In genomic region chr4:153267915-153268694, GRCh38 we compare ENCODE assay signal across 25 cellular contexts.
DNase-seq lines count a peak whose midpoint lies in the region; ATAC-seq, FAIRE-seq and TF ChIP-seq lines count a peak whose summit lies in the region.
"Had no signal": no experiment of that assay in that cellular context is flagged by ENCODE, and none has a peak within 500 bp of the region (broad histone marks: within the 10 kb centered on the region; RNA-seq: fewer than 3 reads in every experiment).

No MANE protein-coding gene starts in this region.

- no peak for TF ChIP-seq EP300 in SK-N-SH (IDR thresholded peaks at IDR 0.05; ENCODE audit: borderline replicate concordance in 1 of 2, low read depth in 1 of 2, low read length in 1 of 2)

- H3K27ac Mint-ChIP-seq in mesothelial cell of epicardium (peak overlapping the region; percentile 81), type B pancreatic cell (peak overlapping the region; percentile 91)
- H3K27ac Mint-ChIP-seq: natural killer cell had no signal

- no peak overlapping the region for H3K4me2 ChIP-seq in SK-N-SH

- H3K79me2 ChIP-seq in SK-N-SH (ENCODE audit: insufficient read depth) = peaks cover 44% of the 10 kb centered on the region
- H3K79me2 ChIP-seq: parathyroid adenoma had no signal

- WGBS in SK-N-SH (ENCODE audit: low lambda C conversion rate) = 96% methylated on average over 11 of the region's 11 CpGs
- 82 to 94% (median 88%) methylated on average over 11 of the region's 11 CpGs for WGBS in spleen, 5 donors

- no peaks in the 10 kb centered on the region for H3F3A ChIP-seq in SK-N-SH (replicated peaks; ENCODE audit: insufficient read depth)

- H3K9me3 Mint-ChIP-seq in mesothelial cell of epicardium (peaks cover 3% of the 10 kb centered on the region), type B pancreatic cell (peaks cover 10% of the 10 kb centered on the region)
- H3K9me3 Mint-ChIP-seq: immature natural killer cell, natural killer cell had no signal

- intact Hi-C loops in spleen (cut with DNase I; ENCODE audit: low total_unique reads) = no loop called here
- intact Hi-C loops in left cardiac atrium (cut with DNase I) = no loop called here

- H3K4me3 Mint-ChIP-seq in mesothelial cell of epicardium (peak overlapping the region; percentile 30), type B pancreatic cell (peak overlapping the region; percentile 77)
- H3K4me3 Mint-ChIP-seq: immature natural killer cell, natural killer cell had no signal

- H4K20me1 ChIP-seq in SK-N-SH (ENCODE audit: insufficient read depth) = 0 out of 2 replicates have a peak, but pooled peaks cover 2% of the 10 kb centered on the region

- DNase-seq in SK-N-SH (no peak), caudate nucleus (lab: John Stamatoyannopoulos, UW) (no peak), mesothelial cell of epicardium (ENCODE audit: low spot score in 2 of 2, unreplicated experiment in 2 of 2) (no peak), type B pancreatic cell (ENCODE audit: extremely low spot score, unreplicated experiment) (no peak), spleen (no peak), left cardiac atrium (no peak), GM12892 (ENCODE audit: insufficient read length) (no peak)
- DNase-seq: activated effector memory CD4-positive, alpha-beta T cell treated with anti-CD3 and anti-CD28 coated beads, Interleukin-2, amount 50 U/mL, for 16 hours; adrenal gland; GDM1; immature natural killer cell; MG63; natural killer cell; NCI-H146; stimulated activated CD4-positive, alpha-beta T cell treated with anti-CD3 and anti-CD28 coated beads, Interleukin-2, amount 100 ng/mL, for 24 hours; stimulated activated naive CD4-positive, alpha-beta T cell treated with Interleukin-2 at 50 U/mL for 16 hours; T1000; upper lobe of right lung had no signal

- H3K9me2 ChIP-seq in SK-N-SH = no peaks in the 10 kb centered on the region

- ATAC-seq in SK-N-SH treated with all-trans-retinoic acid at 6 μM for 48 hours = no peak
- no peak for ATAC-seq in left cardiac atrium
- ATAC-seq: HCT116, natural killer cell, upper lobe of right lung had no signal

- no peak for TF ChIP-seq POLR2A in spleen (IDR thresholded peaks at IDR 0.05)
- no peak for TF ChIP-seq POLR2A in GM12892 (IDR thresholded peaks at IDR 0.05; ENCODE audit: low read depth, low read length)

- H3K27me3 ChIP-seq in SK-N-SH (ENCODE audit: insufficient read depth) (no peaks in the 10 kb centered on the region), spleen (replicated peaks in 1 of 7) (no peaks in the 10 kb centered on the region)
- H3K27me3 ChIP-seq: adrenal gland, cardiac muscle cell, MG63, upper lobe of right lung had no signal

- no peak for FAIRE-seq in GM12892 (lab: Jason Lieb, UNC)
- FAIRE-seq: GM12891, RCC 7860 had no signal

- TF ChIP-seq CTCF in SK-N-SH (IDR thresholded peaks at IDR 0.05) = no peak
- no peak for TF ChIP-seq CTCF in mesothelial cell of epicardium (IDR thresholded peaks at IDR 0.05; ENCODE audit: unreplicated experiment)
- TF ChIP-seq CTCF in type B pancreatic cell (conservative IDR thresholded peaks at IDR 0.05) = no peak
- no peak for TF ChIP-seq CTCF in spleen (IDR thresholded peaks at IDR 0.05 in 8 of 11, conservative IDR thresholded peaks at IDR 0.05 in 3 of 11)

- H3K27ac ChIP-seq in SK-N-SH (ENCODE audit: low read depth in 2 of 2, low read length in 1 of 2) = no peak overlapping the region
- peak overlapping the region; percentile 34 for H3K27ac ChIP-seq in caudate nucleus (ENCODE audit: low read depth, low read length)
- H3K27ac ChIP-seq in spleen = peak overlapping the region in 1 of 8 donors; percentile 13
- H3K27ac ChIP-seq: 22Rv1, adrenal gland, cardiac muscle cell, parathyroid adenoma, upper lobe of right lung had no signal

- H3K36me3 Mint-ChIP-seq in mesothelial cell of epicardium (peaks cover 9% of the 10 kb centered on the region), type B pancreatic cell (peaks cover 25% of the 10 kb centered on the region)
- H3K36me3 Mint-ChIP-seq: immature natural killer cell, natural killer cell had no signal

- H3K9me3 ChIP-seq in SK-N-SH (no peaks in the 10 kb centered on the region), spleen (no peaks in the 10 kb centered on the region)
- H3K9me3 ChIP-seq: adrenal gland, MG63, upper lobe of right lung had no signal

- no peak overlapping the region for H3K4me3 ChIP-seq in SK-N-SH (ENCODE audit: low read depth in 2 of 2, low read length in 1 of 2)
- no peak overlapping the region for H3K4me3 ChIP-seq in spleen
- H3K4me3 ChIP-seq: adrenal gland, cardiac muscle cell, MG63, upper lobe of right lung had no signal

- no peak for TF ChIP-seq RAD21 in SK-N-SH (IDR thresholded peaks at IDR 0.05; ENCODE audit: low read length)

- H3K36me3 ChIP-seq in SK-N-SH (replicated peaks in 1 of 2; ENCODE audit: control insufficient read depth in 1 of 2, insufficient read depth in 2 of 2, low read length in 1 of 2) (peaks cover 0 to 4% of the 10 kb centered on the region in 2 experiments), spleen (peaks cover 0 to 4% (median 0%) of the 10 kb centered on the region in 6 donors)
- H3K36me3 ChIP-seq: adrenal gland, cardiac muscle cell, MG63, upper lobe of right lung had no signal

- POLR2A ChIA-PET in SK-N-SH (lab: Yijun Ruan, JAX) = no interaction called here

- H2AFZ ChIP-seq in SK-N-SH (ENCODE audit: low read depth) = no peak overlapping the region
- H2AFZ ChIP-seq: parathyroid adenoma had no signal

- H3K4me1 Mint-ChIP-seq in mesothelial cell of epicardium = peaks cover 17% of the 10 kb centered on the region
- H3K4me1 Mint-ChIP-seq in type B pancreatic cell (ENCODE audit: unreplicated experiment) = peaks cover 37% of the 10 kb centered on the region
- H3K4me1 Mint-ChIP-seq: immature natural killer cell, natural killer cell had no signal

- no peak overlapping the region for H3K9ac ChIP-seq in SK-N-SH
- H3K9ac ChIP-seq: parathyroid adenoma had no signal

- CTCF ChIA-PET in SK-N-SH (lab: Yijun Ruan, JAX) = interaction anchor here (1.1 kb wide), 1 partner anchor 8 kb away, joined by 3 read pairs; no protein-coding TSS in a partner anchor

- H3K4me1 ChIP-seq in SK-N-SH (ENCODE audit: control insufficient read depth in 1 of 2, insufficient read depth in 2 of 2, low read depth in 1 of 2, low read length in 1 of 2) (peaks cover 0 to 3% of the 10 kb centered on the region in 2 experiments; a peak in 1 of 4 replicates), spleen (peaks cover 0 to 10% (median 4%) of the 10 kb centered on the region in 6 donors)
- H3K4me1 ChIP-seq: parathyroid adenoma had no signal

- H3K27me3 Mint-ChIP-seq in mesothelial cell of epicardium (ENCODE audit: low read depth) = no peaks in the 10 kb centered on the region
- H3K27me3 Mint-ChIP-seq in type B pancreatic cell = no peaks in the 10 kb centered on the region

TF ChIP-seq in SK-N-SH treated with all-trans-retinoic acid at 6 μM for 48 hours, 23 proteins besides CTCF, POLR2A, EP300 and RAD21:
- TF ChIP-seq ZC3H10 (CRISPR knock-in tag; IDR thresholded peaks at IDR 0.05) (no peak), ISL1 (CRISPR knock-in tag; IDR thresholded peaks at IDR 0.05) (peak; percentile 37; the same call in 1 of the 2 replicates), ARNTL (CRISPR knock-in tag; IDR thresholded peaks at IDR 0.05; ENCODE audit: borderline replicate concordance, low read depth) (no peak), TOX (CRISPR knock-in tag; IDR thresholded peaks at IDR 0.05; ENCODE audit: borderline replicate concordance) (peak; percentile 61; the same call in 1 of the 2 replicates)

TF ChIP-seq in SK-N-SH, 30 proteins besides CTCF, POLR2A, EP300 and RAD21 (continues in another document):
- TF ChIP-seq EZH2phosphoT487 (IDR thresholded peaks at IDR 0.05; ENCODE audit: borderline replicate concordance, low read depth) (no peak), NFIC (IDR thresholded peaks at IDR 0.05; ENCODE audit: borderline replicate concordance) (no peak), GATA2 (CRISPR knock-in tag; IDR thresholded peaks at IDR 0.05) (no peak), FOXJ3 (CRISPR knock-in tag; IDR thresholded peaks at IDR 0.05) (no peak), RXRA (IDR thresholded peaks at IDR 0.05; ENCODE audit: borderline replicate concordance, low read depth) (no peak), MXI1 (IDR thresholded peaks at IDR 0.05; ENCODE audit: low read depth, low read length) (no peak), SMC3 (IDR thresholded peaks at IDR 0.05; ENCODE audit: low read depth, low read length) (no peak), MEF2A (IDR thresholded peaks at IDR 0.05; ENCODE audit: borderline replicate concordance, low read depth) (no peak), REST (IDR thresholded peaks at IDR 0.05; ENCODE audit: low read depth, low read length) (no peak), GABPA (IDR thresholded peaks at IDR 0.05; ENCODE audit: low read depth) (no peak), CHD2 (IDR thresholded peaks at IDR 0.05; ENCODE audit: low read length, partially characterized antibody) (no peak), SIN3A (IDR thresholded peaks at IDR 0.05; ENCODE audit: borderline replicate concordance, low read depth, low read length) (no peak), TAF1 (IDR thresholded peaks at IDR 0.05; ENCODE audit: borderline replicate concordance, low read depth, low read length) (no peak), RFX5 (IDR thresholded peaks at IDR 0.05; ENCODE audit: low read length) (no peak), NRF1 (IDR thresholded peaks at IDR 0.05; ENCODE audit: low read depth, low read length) (no peak)
